1 cellular context compared by ENCODE assay signal in genomic region chr14:39247256-39247655, GRCh38.
TF ChIP-seq lines count a peak whose summit lies in the region.

No MANE protein-coding gene starts in this region.

TF ChIP-seq in HCT116, 20 proteins besides CTCF, POLR2A, EP300 and RAD21 (continued from another document):
- TF ChIP-seq REST (IDR thresholded peaks at IDR 0.05; ENCODE audit: low read depth), result no peak
- TF ChIP-seq EZH2 (IDR thresholded peaks at IDR 0.05), result no peak
- TF ChIP-seq TCF7L2 (IDR thresholded peaks at IDR 0.05; ENCODE audit: borderline replicate concordance, extremely low read depth, insufficient read depth, insufficient read length), result no peak
- no peak for TF ChIP-seq MAX (IDR thresholded peaks at IDR 0.05)
- TF ChIP-seq SRF (IDR thresholded peaks at IDR 0.05; ENCODE audit: low read depth), result no peak
- no peak for TF ChIP-seq CBX3 (IDR thresholded peaks at IDR 0.05; ENCODE audit: low read depth)
- TF ChIP-seq EGR1 (IDR thresholded peaks at IDR 0.05; ENCODE audit: low read depth), result no peak
- no peak for TF ChIP-seq JUND (IDR thresholded peaks at IDR 0.05)
- no peak for TF ChIP-seq SP1 (IDR thresholded peaks at IDR 0.05; ENCODE audit: low read depth)
- no peak for TF ChIP-seq POLR2AphosphoS5 (IDR thresholded peaks at IDR 0.05; ENCODE audit: low read depth, low read length)
